1 cellular context compared by ENCODE assay signal in the genomic region with DNA sequence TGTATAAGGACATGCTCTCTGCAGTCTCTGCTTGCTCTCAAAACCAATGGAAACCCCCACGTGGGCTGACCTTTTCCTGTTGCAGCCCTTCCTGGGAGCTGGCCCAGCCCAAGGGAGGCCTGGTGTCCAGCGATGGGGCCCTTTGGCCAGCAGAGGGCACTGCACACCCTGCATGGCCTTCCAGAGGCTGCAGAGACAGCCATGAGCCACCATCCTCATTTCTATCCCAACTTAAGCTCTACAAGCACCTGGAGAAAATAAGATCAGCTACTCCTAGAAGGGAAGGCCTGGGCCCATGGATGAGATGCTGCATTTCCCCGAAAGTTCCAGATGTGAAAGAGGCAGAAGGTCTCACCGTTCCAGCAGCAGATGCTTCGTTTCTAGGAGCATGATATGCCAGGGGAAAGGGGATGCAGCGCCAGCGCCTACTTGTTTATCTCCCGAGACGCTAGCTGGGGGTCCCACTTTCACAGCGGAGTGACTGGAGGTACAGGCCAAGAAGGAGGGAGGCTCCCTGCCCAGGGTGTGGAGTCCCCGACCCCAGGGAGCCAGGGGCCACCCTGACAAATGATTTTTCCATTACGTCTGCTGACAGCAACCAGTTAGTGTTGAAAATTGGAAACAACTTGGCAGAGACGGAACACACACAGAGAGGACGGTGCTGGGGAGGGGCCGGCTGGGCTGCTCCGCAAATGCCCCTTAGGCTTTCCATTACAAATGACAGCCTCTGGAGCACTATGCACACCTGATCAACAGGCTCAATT.
A peak's percentile ranks its signal among the peaks of the same experiment; 100 is the strongest.
TF ChIP-seq lines count a peak whose summit lies in the region.

No MANE protein-coding gene starts in this region.

TF ChIP-seq in SK-N-SH, 30 proteins besides CTCF, POLR2A, EP300 and RAD21 (continued from another document):
- TF ChIP-seq EZH2phosphoT487 (IDR thresholded peaks at IDR 0.05; ENCODE audit: borderline replicate concordance, low read depth), result no peak
- no peak for TF ChIP-seq FOXM1 (IDR thresholded peaks at IDR 0.05; ENCODE audit: low read depth)
- TF ChIP-seq GABPA (IDR thresholded peaks at IDR 0.05; ENCODE audit: low read depth), result no peak
- TF ChIP-seq SMC3 (IDR thresholded peaks at IDR 0.05; ENCODE audit: low read depth, low read length), result peak; percentile 86
- TF ChIP-seq ZBTB33 (IDR thresholded peaks at IDR 0.05; ENCODE audit: borderline replicate concordance, low read depth), result no peak
- peak; percentile 27; the same call in 1 of the 2 replicates for TF ChIP-seq USF1 (IDR thresholded peaks at IDR 0.05; ENCODE audit: borderline replicate concordance, low read depth)
